In the genomic region with DNA sequence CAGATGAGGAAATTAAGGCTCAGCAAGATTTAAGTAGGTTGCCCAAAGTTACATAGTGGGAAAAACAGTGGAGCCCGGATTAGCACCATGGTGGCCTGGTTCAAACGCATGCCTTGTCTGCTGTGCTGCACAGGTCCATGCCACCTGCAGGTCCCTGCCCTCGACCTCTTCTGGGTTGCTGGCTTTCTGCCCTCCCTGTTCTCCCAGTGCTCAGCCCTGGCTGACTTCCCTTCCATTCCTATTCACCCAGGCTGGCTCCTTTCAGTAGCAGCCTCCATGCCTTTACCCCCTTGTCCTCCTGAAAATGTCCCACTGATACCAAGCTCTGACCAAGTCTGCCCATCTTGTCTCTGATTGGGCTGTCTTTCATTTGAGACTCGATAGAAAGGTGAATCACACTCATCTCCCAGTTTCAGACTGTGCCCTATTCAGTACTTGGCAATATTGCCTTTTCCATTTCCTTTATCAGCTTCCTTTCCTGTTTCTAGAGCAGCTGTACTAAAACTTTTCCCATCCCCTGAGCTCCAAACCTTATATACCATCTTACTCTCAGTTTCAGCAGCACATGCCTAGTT, we compare ENCODE assay signal across 16 cellular contexts.
A peak's percentile ranks its signal among the peaks of the same experiment; 100 is the strongest.
DNase-seq lines count a peak whose midpoint lies in the region; ATAC-seq, FAIRE-seq and TF ChIP-seq lines count a peak whose summit lies in the region.
"Had no signal": no experiment of that assay in that cellular context is flagged by ENCODE, and none has a peak within 500 bp of the region (broad histone marks: within the 10 kb centered on the region; RNA-seq: fewer than 3 reads in every experiment).

No MANE protein-coding gene starts in this region.

- H4K20me1 ChIP-seq in BLaER1 (no peaks in the 10 kb centered on the region), keratinocyte (ENCODE audit: control insufficient read depth, extremely low read depth, insufficient read depth, low read length) (no peaks in the 10 kb centered on the region)

- CTCF ChIA-PET in RWPE1 (lab: Yijun Ruan, JAX), result interaction anchor here (0.6 to 1.8 kb wide), 2 partner anchors 65 to 151 kb away, joined by 3 to 6 read pairs; no protein-coding TSS in a partner anchor

- ATAC-seq in HG03432 (IDR thresholded peaks at IDR 0.05; ENCODE audit: unreplicated experiment), result no peak
- ATAC-seq in lower lobe of right lung, result no peak

- no peaks in the 10 kb centered on the region for H3K9me1 ChIP-seq in keratinocyte (ENCODE audit: control insufficient read depth, extremely low read depth, insufficient read depth, low read length)

- H3K4me2 ChIP-seq in BLaER1 (peak overlapping the region; percentile 38), keratinocyte (ENCODE audit: control insufficient read depth, extremely low read depth, insufficient read depth, low read depth, low read length) (peak overlapping the region; percentile 55)

- TF ChIP-seq CTCF in RWPE1 (conservative IDR thresholded peaks at IDR 0.05; ENCODE audit: low read depth) (no peak), keratinocyte (optimal IDR thresholded peaks at IDR 0.05 in 1 of 3, IDR thresholded peaks at IDR 0.05 in 1 of 3, conservative IDR thresholded peaks at IDR 0.05 in 1 of 3; ENCODE audit: extremely low read depth in 1 of 3, insufficient read depth in 2 of 3, low read length in 3 of 3) (no peak), lower lobe of right lung (IDR thresholded peaks at IDR 0.05) (no peak)

- dilution Hi-C loops in keratinocyte (cut with MboI; ENCODE audit: extremely low pct_ligation_motif_present, low sequenced_read_pairs), result no loop called here

- H3K9ac ChIP-seq in BLaER1 (no peak overlapping the region), keratinocyte (ENCODE audit: control insufficient read depth, extremely low read depth, insufficient read depth, low read length) (peak overlapping the region; percentile 8)

- POLR2A ChIA-PET in RWPE1 (lab: Yijun Ruan, JAX; ENCODE audit: low non-redundant PET), result no interaction called here

- H3K27ac ChIP-seq in BLaER1 (no peak overlapping the region), RWPE1 (peak overlapping the region; percentile 69), keratinocyte (ENCODE audit: control insufficient read depth, insufficient read depth, low read length) (peak overlapping the region; percentile 80), lower lobe of right lung (no peak overlapping the region)
- H3K27ac ChIP-seq: vagina had no signal

- H3K27me3 ChIP-seq in BLaER1, result no peaks in the 10 kb centered on the region
- no peaks in the 10 kb centered on the region for H3K27me3 ChIP-seq in keratinocyte (ENCODE audit: control insufficient read depth, extremely low read depth, insufficient read depth, low read length)
- no peaks in the 10 kb centered on the region for H3K27me3 ChIP-seq in lower lobe of right lung (ENCODE audit: low read depth)
- H3K27me3 ChIP-seq: vagina had no signal

- H3K4me1 ChIP-seq in BLaER1, result peaks cover 19% of the 10 kb centered on the region
- H3K4me1 ChIP-seq in keratinocyte (ENCODE audit: control insufficient read depth, extremely low read depth, insufficient read depth, low read length), result peaks cover 13% of the 10 kb centered on the region
- H3K4me1 ChIP-seq in lower lobe of right lung, result peaks cover 6% of the 10 kb centered on the region

- FAIRE-seq in GM12892 (lab: Jason Lieb, UNC) (peak; percentile 27), keratinocyte (lab: Jason Lieb, UNC) (no peak)

- H2AFZ ChIP-seq in keratinocyte (ENCODE audit: control insufficient read depth, low read length), result no peak overlapping the region

- TF ChIP-seq POLR2A in GM12892 (IDR thresholded peaks at IDR 0.05; ENCODE audit: low read depth, low read length), result no peak

- peaks cover 27% of the 10 kb centered on the region for H3K9me3 ChIP-seq in BLaER1
- H3K9me3 ChIP-seq in keratinocyte (ENCODE audit: control insufficient read depth, low read depth, low read length), result no peaks in the 10 kb centered on the region
- peaks cover 12% of the 10 kb centered on the region for H3K9me3 ChIP-seq in lower lobe of right lung
- H3K9me3 ChIP-seq: vagina had no signal

- intact Hi-C loops in lower lobe of right lung (cut with DNase I), result no loop called here

- DNase-seq in GM12892 (ENCODE audit: insufficient read length), result no peak
- no peak for DNase-seq in RWPE1 (ENCODE audit: low spot score)
- no peak for DNase-seq in keratinocyte (ENCODE audit: low read depth, low spot score)
- no peak for DNase-seq in NCI-H187 treated with DMSO at 0.1 percent for 48 hours (lab: John Stamatoyannopoulos, UW)
- no peak for DNase-seq in NCI-H146 (lab: John Stamatoyannopoulos, UW)
- DNase-seq in lower lobe of right lung, result no peak
- DNase-seq: activated CD4-positive, CD25-positive, alpha-beta regulatory T cell treated with anti-CD3 and anti-CD28 coated beads, Interleukin-2, amount 50 U/mL, for 72 hours; activated CD8-positive, alpha-beta memory T cell treated with anti-CD3 and anti-CD28 coated beads, Interleukin-2, amount 50 U/mL, for 48 hours; activated naive CD8-positive, alpha-beta T cell treated with anti-CD3 and anti-CD28 coated beads, Interleukin-2, amount 10 ng/mL, durations not matched to agents 7 days and 5 days; central memory CD4-positive, alpha-beta T cell; immature natural killer cell; NCI-H82; SHP77 treated with DMSO at 0.1 percent for 48 hours had no signal

- H3K36me3 ChIP-seq in BLaER1 (peaks cover 11% of the 10 kb centered on the region), keratinocyte (ENCODE audit: control insufficient read depth in 2 of 2, extremely low read depth in 1 of 2, insufficient read depth in 2 of 2, low read length in 2 of 2) (peaks cover 0 to 3% of the 10 kb centered on the region in 2 experiments), lower lobe of right lung (no peaks in the 10 kb centered on the region)
- H3K36me3 ChIP-seq: vagina had no signal

- no peak overlapping the region for H3K4me3 ChIP-seq in BLaER1
- no peak overlapping the region for H3K4me3 ChIP-seq in keratinocyte (ENCODE audit: control insufficient read depth in 2 of 3, extremely low read depth in 1 of 3, insufficient read depth in 2 of 3, low read depth in 1 of 3, low read length in 3 of 3)
- no peak overlapping the region for H3K4me3 ChIP-seq in lower lobe of right lung
- H3K4me3 ChIP-seq: vagina had no signal

- no peaks in the 10 kb centered on the region for H3K79me2 ChIP-seq in keratinocyte (ENCODE audit: control insufficient read depth, insufficient read depth, low read length)

Comparison
In these comparisons a context has a peak if more than half of its experiments do, and no peak if none do; other contexts are left out.
1. H3K27ac ChIP-seq: peak in RWPE1 (single experiment) and keratinocyte (single experiment); none in BLaER1 (single experiment) and lower lobe of right lung (single experiment).